14 cellular contexts compared by ENCODE assay signal in the genomic region with DNA sequence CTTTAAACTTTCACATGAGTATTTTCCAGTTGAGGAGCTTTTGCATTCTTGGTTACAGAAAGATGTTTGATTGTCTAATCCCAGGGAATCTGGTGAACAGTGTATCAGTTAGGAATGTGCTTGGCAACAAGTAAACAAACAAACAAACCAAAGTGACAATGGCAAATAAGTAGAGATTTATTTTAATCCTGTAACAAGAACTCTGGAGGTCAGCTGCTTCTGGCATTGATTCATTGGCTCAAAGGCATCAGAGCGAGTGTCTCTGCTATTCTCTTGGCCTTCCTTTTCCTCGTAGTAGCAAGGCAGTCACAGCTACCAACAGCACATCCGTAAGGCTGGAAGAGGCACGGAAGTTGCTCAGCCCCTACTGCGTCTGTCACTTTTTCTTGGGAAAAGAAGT. TPM values are rescaled to one million over a fixed set of nuclear protein-coding genes. Genes with fewer than 3 reads are reported as not detected.
DNase-seq lines count a peak whose midpoint lies in the region; TF ChIP-seq lines count a peak whose summit lies in the region.
"Had no signal": no experiment of that assay in that cellular context is flagged by ENCODE, and none has a peak within 500 bp of the region (broad histone marks: within the 10 kb centered on the region; RNA-seq: fewer than 3 reads in every experiment).

No MANE protein-coding gene starts in this region.

- H3K9me3 ChIP-seq in neural progenitor cell (ENCODE audit: low read depth) (no peaks in the 10 kb centered on the region), vagina (peaks cover 5% of the 10 kb centered on the region)

- TF ChIP-seq POLR2A in vagina (IDR thresholded peaks at IDR 0.05): no peak

- H3K4me3 ChIP-seq in fibroblast of mammary gland (ENCODE audit: control insufficient read depth, low read depth, low read length) (no peak overlapping the region), neural progenitor cell (no peak overlapping the region), vagina (no peak overlapping the region)
- H3K4me3 ChIP-seq: skin epidermis had no signal

- no peak overlapping the region for H3K4me3 Mint-ChIP-seq in neural progenitor cell
- H3K4me3 Mint-ChIP-seq: activated naive CD4-positive, alpha-beta T cell treated with anti-CD3 and anti-CD28 coated beads, Interleukin-2, amount 10 ng/mL, durations not matched to agents 7 days and 5 days had no signal

- H3K4me1 ChIP-seq in neural progenitor cell: peaks cover 9% of the 10 kb centered on the region
- peaks cover 11% of the 10 kb centered on the region for H3K4me1 ChIP-seq in vagina

- peaks cover 3% of the 10 kb centered on the region for H3F3A ChIP-seq in neural progenitor cell (ENCODE audit: low read depth)

- H3K27me3 ChIP-seq in neural progenitor cell (no peaks in the 10 kb centered on the region), vagina (no peaks in the 10 kb centered on the region)

- H3K4me1 Mint-ChIP-seq in neural progenitor cell: no peaks in the 10 kb centered on the region
- H3K4me1 Mint-ChIP-seq: activated naive CD4-positive, alpha-beta T cell treated with anti-CD3 and anti-CD28 coated beads, Interleukin-2, amount 10 ng/mL, durations not matched to agents 7 days and 5 days had no signal

- H3K36me3 ChIP-seq in neural progenitor cell: no peaks in the 10 kb centered on the region
- peaks cover 0 to 2% of the 10 kb centered on the region in 2 donors for H3K36me3 ChIP-seq in vagina

- H3K36me3 Mint-ChIP-seq in neural progenitor cell: peaks cover 6% of the 10 kb centered on the region

- intact Hi-C loops in vagina (cut with DNase I): no loop called here

- no peak overlapping the region for H2AFZ ChIP-seq in neural progenitor cell (replicated peaks)

- H3K27me3 Mint-ChIP-seq in neural progenitor cell (ENCODE audit: insufficient read depth, low read depth): no peaks in the 10 kb centered on the region

- H4K20me1 ChIP-seq in neural progenitor cell (ENCODE audit: low read depth): no peaks in the 10 kb centered on the region

- TF ChIP-seq CTCF in fibroblast of mammary gland (conservative IDR thresholded peaks at IDR 0.05; ENCODE audit: control insufficient read depth, insufficient read depth, low read depth, low read length) (no peak), neural progenitor cell (IDR thresholded peaks at IDR 0.05) (no peak), vagina (IDR thresholded peaks at IDR 0.05) (no peak)

- H3K27ac ChIP-seq in neural progenitor cell: no peak overlapping the region
- H3K27ac ChIP-seq in vagina: peak overlapping the region; percentile 79
- H3K27ac ChIP-seq: 22Rv1 had no signal

- no peaks in the 10 kb centered on the region for H3K79me2 ChIP-seq in neural progenitor cell (ENCODE audit: low read depth)

- H3K9me3 Mint-ChIP-seq in neural progenitor cell: peaks cover 18% of the 10 kb centered on the region

- H3K27ac Mint-ChIP-seq in neural progenitor cell: no peak overlapping the region
- H3K27ac Mint-ChIP-seq: activated naive CD4-positive, alpha-beta T cell treated with anti-CD3 and anti-CD28 coated beads, Interleukin-2, amount 10 ng/mL, durations not matched to agents 7 days and 5 days had no signal

- no peak overlapping the region for H3K9ac ChIP-seq in neural progenitor cell

- H3K4me2 ChIP-seq in neural progenitor cell: peak overlapping the region; percentile 32

- peak; percentile 30 for DNase-seq in DMS53 (lab: John Stamatoyannopoulos, UW)
- no peak for DNase-seq in DMS53 treated with DMSO at 0.1 percent for 48 hours (lab: John Stamatoyannopoulos, UW; ENCODE audit: unreplicated experiment)
- DNase-seq in fibroblast of mammary gland (ENCODE audit: low read depth): peak; percentile 31
- DNase-seq in neural progenitor cell (ENCODE audit: low spot score): peak; percentile 65
- DNase-seq in vagina (ENCODE audit: extremely low spot score in 2 of 2): no peak
- no peak for DNase-seq in DMS114 treated with DMSO at 0.1 percent for 48 hours (lab: John Stamatoyannopoulos, UW; ENCODE audit: unreplicated experiment)
- no peak for DNase-seq in 8988T
- DNase-seq in OCI-M1 (lab: John Stamatoyannopoulos, UW): no peak
- DNase-seq: activated naive CD4-positive, alpha-beta T cell treated with anti-CD3 and anti-CD28 coated beads, Interleukin-2, amount 10 ng/mL, durations not matched to agents 7 days and 5 days; H7; Karpas-422; NCI-H2029 treated with DMSO at 0.1 percent for 48 hours had no signal

RNA-seq across cellular contexts. Expression of gene CRADD, which starts 37.2 kb away (rescaled TPM):
- total RNA-seq in neural progenitor cell (ENCODE audit: low replicate concordance): 13.7 and 41.2 TPM in 2 replicates
- 40.8 TPM for total RNA-seq in vagina

Comparison
In these comparisons a context has a peak if more than half of its experiments do, and no peak if none do; other contexts are left out.
1. DNase-seq: peak in DMS53 (single experiment), fibroblast of mammary gland (single experiment) and neural progenitor cell (single experiment); none in DMS53 treated with DMSO at 0.1 percent for 48 hours (single experiment), vagina (0 of 2), DMS114 treated with DMSO at 0.1 percent for 48 hours (single experiment), 8988T (single experiment) and OCI-M1 (single experiment).